In the genomic region with DNA sequence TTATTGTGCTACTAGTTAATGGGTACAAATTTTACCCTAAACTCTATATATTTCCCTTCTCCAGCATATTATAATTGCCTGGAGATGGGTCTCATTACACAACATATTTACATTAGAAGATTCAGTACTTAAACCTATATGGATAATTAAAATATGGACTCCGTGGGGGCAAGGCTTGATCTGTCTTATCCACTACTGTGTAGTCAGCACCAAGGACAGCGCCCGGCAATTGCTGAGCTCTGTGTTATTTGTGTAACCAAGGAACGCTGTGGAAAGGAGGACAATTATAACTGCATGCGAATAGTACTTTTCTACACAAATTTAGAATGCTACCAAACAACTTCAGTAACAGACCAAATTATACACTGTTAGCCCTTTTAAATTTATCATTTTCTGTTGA, we compare ENCODE assay signal across 1 cellular context.
TF ChIP-seq lines count a peak whose summit lies in the region.

No MANE protein-coding gene starts in this region.

TF ChIP-seq in H1, 55 proteins besides CTCF, POLR2A, EP300 and RAD21:
- TF ChIP-seq NANOG (IDR thresholded peaks at IDR 0.05; ENCODE audit: insufficient read depth, low read depth, low read length, poor library complexity, severe bottlenecking) = peak; percentile 24
- no peak for TF ChIP-seq POU5F1 (IDR thresholded peaks at IDR 0.05; ENCODE audit: low read depth, low read length)
- TF ChIP-seq, protein P1, sequence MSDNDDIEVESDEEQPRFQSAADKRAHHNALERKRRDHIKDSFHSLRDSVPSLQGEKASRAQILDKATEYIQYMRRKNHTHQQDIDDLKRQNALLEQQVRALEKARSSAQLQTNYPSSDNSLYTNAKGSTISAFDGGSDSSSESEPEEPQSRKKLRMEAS (IDR thresholded peaks at IDR 0.05) = no peak
